ENCODE assay signal across 5 cellular contexts in the genomic region with DNA sequence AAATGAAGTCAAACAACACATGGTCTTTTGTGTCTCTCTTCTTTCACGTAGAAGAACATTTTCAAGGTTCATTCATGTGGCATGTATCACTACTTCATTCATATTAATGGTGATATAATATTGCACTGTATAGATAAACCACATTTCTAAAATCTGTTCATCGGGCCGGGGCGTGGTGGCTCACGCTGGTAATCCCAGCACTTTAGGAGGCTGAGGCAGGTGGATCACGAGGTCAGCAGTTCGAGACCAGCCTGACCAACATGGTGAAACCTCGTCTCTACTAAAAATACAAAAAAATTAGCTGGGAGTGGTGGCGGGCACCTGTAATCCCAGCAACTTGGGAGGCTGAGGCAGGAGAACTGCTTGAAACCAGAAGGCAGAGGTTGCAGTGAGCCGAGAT. TPM values are rescaled to one million over a fixed set of nuclear protein-coding genes. Genes with fewer than 3 reads are reported as not detected.
"Had no signal": no experiment of that assay in that cellular context is flagged by ENCODE, and none has a peak within 500 bp of the region (broad histone marks: within the 10 kb centered on the region; RNA-seq: fewer than 3 reads in every experiment).

No MANE protein-coding gene starts in this region.

RNA-seq across cellular contexts. Expression of gene CA14, which starts 29.3 kb away (rescaled TPM):
- total RNA-seq: HT-29, HT1080, IMR-90 had no signal
- polyA plus RNA-seq: IMR-90 had no signal

RNA-seq across cellular contexts. Expression of gene CIART, which starts 54.1 kb away (rescaled TPM):
- total RNA-seq: HepG2, HT-29 had no signal
- polyA plus RNA-seq: IgD-negative memory B cell had no signal
